8 cellular contexts compared by ENCODE assay signal in genomic region chr3:66997560-66998074, GRCh38. TPM values are rescaled to one million over a fixed set of nuclear protein-coding genes. Genes with fewer than 3 reads are reported as not detected.
A peak's percentile ranks its signal among the peaks of the same experiment; 100 is the strongest.
DNase-seq lines count a peak whose midpoint lies in the region; ATAC-seq and TF ChIP-seq lines count a peak whose summit lies in the region.

No MANE protein-coding gene starts in this region.

- H3K4me1 ChIP-seq in OCI-LY3 (ENCODE audit: low read length) (peaks cover 42% of the 10 kb centered on the region), endodermal cell (ENCODE audit: control insufficient read depth, insufficient read depth, low read length) (no peaks in the 10 kb centered on the region), neuronal stem cell (ENCODE audit: control insufficient read depth in 2 of 2, insufficient read depth in 1 of 2, low read depth in 1 of 2, low read length in 2 of 2) (peaks cover 5 to 6% of the 10 kb centered on the region in 2 donors)

- H2AFZ ChIP-seq in OCI-LY3 (ENCODE audit: low read depth, low read length) = peak overlapping the region; percentile 76
- H2AFZ ChIP-seq in neuronal stem cell (ENCODE audit: low read length) = peak overlapping the region; percentile 84

- H2BK5ac ChIP-seq in neuronal stem cell (ENCODE audit: low read length) = no peak overlapping the region

- DNase-seq in GM06990 (ENCODE audit: extremely low read depth, insufficient read length) (no peak), endodermal cell (no peak), neuronal stem cell (ENCODE audit: low spot score) (no peak), NCI-H526 (lab: John Stamatoyannopoulos, UW) (no peak), NCI-H774 (lab: John Stamatoyannopoulos, UW) (no peak)

- no peak overlapping the region for H2BK15ac ChIP-seq in neuronal stem cell (ENCODE audit: low read length)

- H3K36me3 ChIP-seq in GM06990 (ENCODE audit: control insufficient read depth, insufficient read depth, low read length) = no peaks in the 10 kb centered on the region
- peaks cover 4% of the 10 kb centered on the region for H3K36me3 ChIP-seq in OCI-LY3 (replicated peaks; ENCODE audit: low read depth, low read length)
- H3K36me3 ChIP-seq in endodermal cell (ENCODE audit: control insufficient read depth, insufficient read depth, low read length) = no peaks in the 10 kb centered on the region
- H3K36me3 ChIP-seq in neuronal stem cell (replicated peaks in 1 of 2; ENCODE audit: control insufficient read depth in 2 of 2, insufficient read depth in 2 of 2, low read length in 2 of 2) = peaks cover 0 to 21% of the 10 kb centered on the region in 2 donors

- no peaks in the 10 kb centered on the region for H4K20me1 ChIP-seq in OCI-LY3 (ENCODE audit: insufficient read depth, low read length)

- H2AK5ac ChIP-seq in neuronal stem cell (ENCODE audit: low read depth, low read length) = no peak overlapping the region

- H2BK120ac ChIP-seq in neuronal stem cell (ENCODE audit: low read depth, low read length) = no peak overlapping the region

- peak overlapping the region; percentile 17; the same call in 1 of the 2 replicates for H3K27ac ChIP-seq in OCI-LY3 (ENCODE audit: low read length)
- H3K27ac ChIP-seq in endodermal cell (ENCODE audit: low read depth, low read length) = no peak overlapping the region
- H3K27ac ChIP-seq in neuronal stem cell (replicated peaks; ENCODE audit: low read length) = no peak overlapping the region

- H2BK12ac ChIP-seq in neuronal stem cell (ENCODE audit: low read length) = no peak overlapping the region

- H3K9me3 Mint-ChIP-seq in endodermal cell = no peaks in the 10 kb centered on the region

- H3K27me3 ChIP-seq in GM06990 (replicated peaks; ENCODE audit: control insufficient read depth, insufficient read depth, low read length) (no peaks in the 10 kb centered on the region), OCI-LY3 (ENCODE audit: low read depth, low read length) (no peaks in the 10 kb centered on the region), endodermal cell (ENCODE audit: control insufficient read depth, insufficient read depth, low read length, poor library complexity, severe bottlenecking) (no peaks in the 10 kb centered on the region), neuronal stem cell (ENCODE audit: control insufficient read depth in 3 of 3, insufficient read depth in 3 of 3, low read depth in 1 of 3, low read length in 3 of 3) (peaks cover 0 to 7% (median 0%) of the 10 kb centered on the region in 3 experiments)

- no peak overlapping the region for H3K4ac ChIP-seq in neuronal stem cell (ENCODE audit: low read length)

- no peak for ATAC-seq in HG03196 (IDR thresholded peaks at IDR 0.05; ENCODE audit: unreplicated experiment)
- no peak for ATAC-seq in HG02571 (IDR thresholded peaks at IDR 0.05; ENCODE audit: unreplicated experiment)

- H3K14ac ChIP-seq in neuronal stem cell (ENCODE audit: low read length) = no peak overlapping the region

- peak overlapping the region; percentile 88 for H3K4me2 ChIP-seq in OCI-LY3 (ENCODE audit: low read length)
- peak overlapping the region; percentile 37 for H3K4me2 ChIP-seq in neuronal stem cell (ENCODE audit: insufficient read depth, low read length, poor library complexity, severe bottlenecking)

- peaks cover 2% of the 10 kb centered on the region for H3K27me3 Mint-ChIP-seq in endodermal cell (ENCODE audit: insufficient read depth)

- no peak overlapping the region for H3K23ac ChIP-seq in neuronal stem cell (ENCODE audit: low read depth, low read length, poor library complexity)

- peak overlapping the region; percentile 47 for H3K4me3 ChIP-seq in GM06990 (replicated peaks; ENCODE audit: low read depth, low read length)
- H3K4me3 ChIP-seq in OCI-LY3 (ENCODE audit: low read length) = peak overlapping the region; percentile 82
- peak overlapping the region; percentile 71 for H3K4me3 ChIP-seq in endodermal cell (ENCODE audit: low read length)
- H3K4me3 ChIP-seq in neuronal stem cell (ENCODE audit: low read length in 2 of 2) = peak overlapping the region in 1 of 2 donors; percentile 92

- H3K9me3 ChIP-seq in OCI-LY3 (ENCODE audit: insufficient read depth, low read length) (no peaks in the 10 kb centered on the region), endodermal cell (ENCODE audit: control insufficient read depth, low read length) (no peaks in the 10 kb centered on the region), neuronal stem cell (replicated peaks in 1 of 2; ENCODE audit: control insufficient read depth in 2 of 2, insufficient read depth in 1 of 2, low read depth in 1 of 2, low read length in 2 of 2) (no peaks in the 10 kb centered on the region)

- no peaks in the 10 kb centered on the region for H3K36me3 Mint-ChIP-seq in endodermal cell (ENCODE audit: low read depth)

- H3K79me1 ChIP-seq in neuronal stem cell (ENCODE audit: low read depth, low read length) = no peaks in the 10 kb centered on the region

- H3K27ac Mint-ChIP-seq in endodermal cell = peak overlapping the region; percentile 32

- H4K91ac ChIP-seq in neuronal stem cell (ENCODE audit: low read depth, low read length, poor library complexity) = no peak overlapping the region

- no peak for TF ChIP-seq CTCF in GM06990 (IDR thresholded peaks at IDR 0.05; ENCODE audit: insufficient read depth, low read length, poor library complexity, severe bottlenecking)
- no peak for TF ChIP-seq CTCF in OCI-LY3 (IDR thresholded peaks at IDR 0.05; ENCODE audit: low read depth, low read length)
- TF ChIP-seq CTCF in endodermal cell (conservative IDR thresholded peaks at IDR 0.05) = no peak

- WGBS in endodermal cell (ENCODE audit: insufficient coverage in 1 of 2, insufficient read length in 1 of 2), 2 experiments = 18 to 37% methylated on average over 7 to 17 of the region's 17 CpGs
- no CpG with 5 or more reads among the region's 17 CpGs for WGBS in neuronal stem cell (ENCODE audit: extremely low coverage in 2 of 2, insufficient read length in 2 of 2, insufficient replicate concordance in 1 of 2), 2 donors

- H3K79me2 ChIP-seq in OCI-LY3 (ENCODE audit: low read length) = peaks cover 43% of the 10 kb centered on the region

- H3K9ac ChIP-seq in OCI-LY3 (ENCODE audit: low read length) (peak overlapping the region; percentile 47), endodermal cell (ENCODE audit: extremely low read depth, low read length, poor library complexity, severe bottlenecking) (no peak overlapping the region), neuronal stem cell (ENCODE audit: low read depth, low read length, poor library complexity) (no peak overlapping the region)

- no peak overlapping the region for H3K18ac ChIP-seq in neuronal stem cell (ENCODE audit: low read length)

- H3K4me3 Mint-ChIP-seq in endodermal cell = peak overlapping the region; percentile 85

- peaks cover 10% of the 10 kb centered on the region for H3K4me1 Mint-ChIP-seq in endodermal cell

- H4K8ac ChIP-seq in neuronal stem cell (ENCODE audit: low read depth, low read length) = no peak overlapping the region

RNA-seq across cellular contexts. Expression of gene KBTBD8, which starts 0.5 kb away (rescaled TPM):
- 1 to 10 TPM; 3.5 to 6.2 TPM for total RNA-seq in endodermal cell
- polyA plus RNA-seq in endodermal cell (2013, experiment 1 of 2) = 3.2 TPM
- 5.6 TPM for polyA plus RNA-seq in endodermal cell (2013, experiment 2 of 2)
- 2.8 TPM for polyA plus RNA-seq in neuronal stem cell (2013, experiment 1 of 2)
- 3.2 TPM for polyA plus RNA-seq in neuronal stem cell (2013, experiment 2 of 2)
